ENCODE assay signal across 9 cellular contexts in the genomic region with DNA sequence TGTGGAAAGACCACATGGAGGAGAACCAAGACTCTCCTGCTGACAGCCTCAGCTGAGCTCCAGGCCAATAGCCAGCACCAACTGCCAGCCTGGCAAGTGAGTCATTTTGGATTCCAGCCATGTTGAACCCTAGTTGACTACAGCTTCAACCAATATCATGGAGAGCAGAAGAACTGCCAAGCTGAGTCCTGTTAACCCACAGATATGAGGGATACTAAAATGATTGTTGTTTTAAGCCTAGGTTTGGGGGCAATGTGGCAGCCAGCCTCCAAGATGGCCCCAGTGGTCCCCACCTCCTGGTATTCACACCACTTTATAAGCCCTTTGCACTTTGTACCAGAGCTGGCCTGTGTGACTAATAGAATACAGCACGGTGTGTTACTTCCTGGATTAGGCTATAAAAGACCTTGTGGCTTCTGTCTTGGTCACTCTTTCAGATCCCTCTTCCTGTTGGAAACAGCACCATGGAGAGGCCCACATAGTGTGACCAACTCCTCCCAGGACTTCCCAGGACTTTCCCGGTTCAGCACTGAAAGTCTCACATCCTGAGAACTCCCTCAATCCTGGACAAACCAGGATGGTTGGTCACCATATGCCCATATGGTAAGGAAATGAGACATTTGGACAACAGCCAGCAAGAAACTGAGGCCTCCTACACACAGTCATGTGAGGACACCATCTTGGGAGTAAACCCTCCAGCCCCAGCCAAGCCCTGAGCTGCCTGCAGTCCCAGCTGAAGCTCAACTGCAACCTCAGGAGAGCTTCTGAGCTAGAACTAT. TPM values are rescaled to one million over a fixed set of nuclear protein-coding genes. Genes with fewer than 3 reads are reported as not detected.
DNase-seq lines count a peak whose midpoint lies in the region; ATAC-seq and TF ChIP-seq lines count a peak whose summit lies in the region.
"Had no signal": no experiment of that assay in that cellular context is flagged by ENCODE, and none has a peak within 500 bp of the region (broad histone marks: within the 10 kb centered on the region; RNA-seq: fewer than 3 reads in every experiment).

No MANE protein-coding gene starts in this region.

- intact Hi-C loops in OCI-LY7 (cut with micrococcal nuclease; ENCODE audit: unreplicated experiment), result no loop called here

- no peaks in the 10 kb centered on the region for H3K4me1 ChIP-seq in OCI-LY7 (ENCODE audit: insufficient read depth, low read length, poor library complexity, severe bottlenecking)

- peak overlapping the region; percentile 74 for H3K27ac Mint-ChIP-seq in HFFc6
- H3K27ac Mint-ChIP-seq in glutamatergic neuron (ENCODE audit: unreplicated experiment), result no peak overlapping the region

- no peaks in the 10 kb centered on the region for H3K36me3 ChIP-seq in OCI-LY7 (ENCODE audit: insufficient read depth, low read length)
- H3K36me3 ChIP-seq: SJSA1 had no signal

- no peaks in the 10 kb centered on the region; the same call in 1 of the 2 replicates for H3K27me3 Mint-ChIP-seq in HFFc6 (ENCODE audit: insufficient read depth)
- H3K27me3 Mint-ChIP-seq in glutamatergic neuron (ENCODE audit: unreplicated experiment), result peaks cover 3% of the 10 kb centered on the region

- no peak for ATAC-seq in GM21786 (IDR thresholded peaks at IDR 0.05; ENCODE audit: unreplicated experiment)

- no peaks in the 10 kb centered on the region for H3K79me2 ChIP-seq in OCI-LY7 (ENCODE audit: insufficient read depth, low read depth, low read length)

- no peak for TF ChIP-seq CTCF in HFFc6 (IDR thresholded peaks at IDR 0.05)
- TF ChIP-seq CTCF in OCI-LY7 (conservative IDR thresholded peaks at IDR 0.05; ENCODE audit: low read length), result no peak
- TF ChIP-seq CTCF in glutamatergic neuron (IDR thresholded peaks at IDR 0.05; ENCODE audit: partially characterized antibody, unreplicated experiment), result no peak

- no peak overlapping the region for H3K27ac ChIP-seq in OCI-LY7 (ENCODE audit: low read depth, low read length, poor library complexity, severe bottlenecking)
- H3K27ac ChIP-seq: SJSA1 had no signal

- POLR2A ChIA-PET in OCI-LY7 (lab: Charles Lee), result interaction anchor here (0.8 to 2.8 kb wide), 6 partner anchors 9 to 73 kb away, joined by 3 to 10 read pairs (median 5); no protein-coding TSS in a partner anchor

- no peaks in the 10 kb centered on the region for H3K36me3 Mint-ChIP-seq in HFFc6 (ENCODE audit: low read depth)
- no peaks in the 10 kb centered on the region for H3K36me3 Mint-ChIP-seq in glutamatergic neuron (ENCODE audit: unreplicated experiment)

- H4K20me1 ChIP-seq in OCI-LY7 (ENCODE audit: insufficient read depth, low read length), result no peaks in the 10 kb centered on the region

- H3K9me3 Mint-ChIP-seq in HFFc6, result no peaks in the 10 kb centered on the region
- peaks cover 3% of the 10 kb centered on the region for H3K9me3 Mint-ChIP-seq in glutamatergic neuron (ENCODE audit: unreplicated experiment)

- H3K4me3 Mint-ChIP-seq in HFFc6, result no peak overlapping the region
- H3K4me3 Mint-ChIP-seq in glutamatergic neuron (ENCODE audit: unreplicated experiment), result no peak overlapping the region

- CTCF ChIA-PET in OCI-LY7 (lab: Charles Lee; ENCODE audit: unreplicated experiment), result no interaction called here

- no peak overlapping the region for H3K4me3 ChIP-seq in OCI-LY7 (ENCODE audit: low read depth, low read length, poor library complexity, severe bottlenecking)
- H3K4me3 ChIP-seq: SJSA1 had no signal

- peak; percentile 91 for DNase-seq in ELR (ENCODE audit: low read depth)
- peak; percentile 50 for DNase-seq in HFFc6
- DNase-seq in OCI-LY7 (ENCODE audit: low spot score), result no peak
- peak; percentile 89 for DNase-seq in glomerular endothelial cell (ENCODE audit: extremely low read depth, low read depth, low spot score)
- no peak for DNase-seq in OCI-M2 (lab: John Stamatoyannopoulos, UW; ENCODE audit: unreplicated experiment)
- DNase-seq in glutamatergic neuron, result no peak
- no peak for DNase-seq in NCI-H510A treated with DMSO at 0.1 percent for 48 hours (lab: John Stamatoyannopoulos, UW)

- peak overlapping the region; percentile 35; the same call in 1 of the 2 replicates for H2AFZ ChIP-seq in OCI-LY7 (ENCODE audit: low read length)

- no peaks in the 10 kb centered on the region for H3K9me3 ChIP-seq in OCI-LY7 (ENCODE audit: low read length)
- H3K9me3 ChIP-seq: SJSA1 had no signal

- H3K9me2 ChIP-seq in OCI-LY7 (ENCODE audit: insufficient read depth, low read length), result no peaks in the 10 kb centered on the region

- peaks cover 22% of the 10 kb centered on the region for H3K4me1 Mint-ChIP-seq in HFFc6 (ENCODE audit: low read depth)
- no peaks in the 10 kb centered on the region for H3K4me1 Mint-ChIP-seq in glutamatergic neuron (ENCODE audit: low read depth, unreplicated experiment)

- no peak overlapping the region for H3K4me2 ChIP-seq in OCI-LY7 (ENCODE audit: low read length)

- BruUV-seq in OCI-LY7 (replicated peaks; lab: Mats Ljungman, UMichigan), result no TSS peak

RNA-seq across cellular contexts. Expression of a gene that starts 32.4 kb away (rescaled TPM):
- 100 to 1,000 TPM; 163 to 208 (median 184) TPM for total RNA-seq in HFFc6 (2021; fragmentation: NEBNext Ultra II Directional; extraction: Animal tissue kit (Norgen Biotek cat#: 25700))
- total RNA-seq in OCI-LY7 (2014; rRNA removed; shearing (Covaris generic)), result 171 and 210 TPM in 2 replicates
- total RNA-seq in OCI-LY7 (2022), result 268 and 296 TPM in 2 replicates
- total RNA-seq in glomerular endothelial cell, result 173 and 189 TPM in 2 replicates
- total RNA-seq in glutamatergic neuron (ENCODE audit: unreplicated experiment), result 91.2 TPM

Comparison
In these comparisons a context has a peak if more than half of its experiments do, and no peak if none do; other contexts are left out.
1. DNase-seq: peak in ELR (single experiment), HFFc6 (single experiment) and glomerular endothelial cell (single experiment); none in OCI-LY7 (single experiment), OCI-M2 (single experiment), glutamatergic neuron (single experiment) and NCI-H510A treated with DMSO at 0.1 percent for 48 hours (single experiment).